ENCODE assay signal across 24 cellular contexts in genomic region chrX:155534800-155535199, GRCh38.
A peak's percentile ranks its signal among the peaks of the same experiment; 100 is the strongest.
DNase-seq lines count a peak whose midpoint lies in the region; ATAC-seq, FAIRE-seq and TF ChIP-seq lines count a peak whose summit lies in the region.
"Had no signal": no experiment of that assay in that cellular context is flagged by ENCODE, and none has a peak within 500 bp of the region (broad histone marks: within the 10 kb centered on the region; RNA-seq: fewer than 3 reads in every experiment).

No MANE protein-coding gene starts in this region.

- ATAC-seq in K562 (peak; percentile 67; the same call in 2 of the 3 replicates), T-helper 17 cell (no peak)
- ATAC-seq: activated CD4-positive, CD25-positive, alpha-beta regulatory T cell treated with anti-CD3 and anti-CD28 coated beads, Interleukin-2, amount 50 U/mL, for 24 hours; activated T-cell treated with anti-CD3 and anti-CD28 coated beads, Interleukin-2, amount 50 U/mL, for 4 hours; psoas muscle; stimulated activated effector memory CD8-positive, alpha-beta T cell treated with anti-CD3 and anti-CD28 coated beads, Interleukin-12 subunit alpha, Interleukin-12 subunit beta, amount 100 ng/mL, for 72 hours had no signal

- no peak overlapping the region for H3K9ac ChIP-seq in K562 (ENCODE audit: insufficient read depth in 1 of 2, low read depth in 2 of 2, low read length in 2 of 2)

- peak in 1 of 2 experiments; percentile 61; a peak in 2 of 4 replicates for TF ChIP-seq RAD21 in K562 (CRISPR knock-in tag; conservative IDR thresholded peaks at IDR 0.05 in 1 of 2, IDR thresholded peaks at IDR 0.05 in 1 of 2)

- no peak overlapping the region for H2AFZ ChIP-seq in K562 (ENCODE audit: low read depth, low read length)

- CTCF ChIA-PET in K562 (lab: Yijun Ruan, JAX; ENCODE audit: low intra/inter-chr PET ratio), result no interaction called here

- peaks cover 8% of the 10 kb centered on the region for H3K36me3 Mint-ChIP-seq in T-helper 17 cell (ENCODE audit: low read depth)
- H3K36me3 Mint-ChIP-seq: stimulated activated effector memory CD8-positive, alpha-beta T cell treated with anti-CD3 and anti-CD28 coated beads, Interleukin-12 subunit alpha, Interleukin-12 subunit beta, amount 100 ng/mL, for 72 hours had no signal

- intact Hi-C loops in K562 (cut with micrococcal nuclease) (loop anchor here (2.0 kb wide), 1 partner anchor 286 kb away; no protein-coding TSS in a partner anchor), testis (cut with DNase I; ENCODE audit: low total_unique reads) (no loop called here)

- no peak overlapping the region for H3K4me2 ChIP-seq in K562 (ENCODE audit: insufficient read depth, low read length)

- DNase-seq in ELF-1 (ENCODE audit: low read depth, low spot score) (peak; percentile 1), HT-29 (ENCODE audit: low spot score) (peak; percentile 31), OCI-M1 (lab: John Stamatoyannopoulos, UW) (peak; percentile 22), K562 (ENCODE audit: extremely low read depth in 1 of 4, low spot score in 3 of 4) (peak in 1 of 4 experiments; percentile 18), T-helper 17 cell (no peak), testis (no peak)
- no peak for DNase-seq in activated CD4-positive, alpha-beta T cell treated with anti-CD3 and anti-CD28 coated beads, Interleukin-2, amount 50 U/mL, for 4 hours
- DNase-seq: activated CD8-positive, alpha-beta memory T cell treated with anti-CD3 and anti-CD28 coated beads for 24 hours; activated naive CD4-positive, alpha-beta T cell treated with anti-CD3 and anti-CD28 coated beads, Interleukin-2, amount 10 ng/mL, durations not matched to agents 7 days and 5 days; activated T-cell treated with anti-CD3 and anti-CD28 coated beads, Interleukin-2, amount 50 U/mL, for 4 hours; amygdala; GDM1; glutamatergic neuron; HFFc6; NCI-H1436 treated with DMSO at 0.1 percent for 48 hours; NCI-H2171 treated with DMSO at 0.1 percent for 48 hours; NCI-H526 treated with DMSO at 0.1 percent for 48 hours; psoas muscle; stimulated activated CD4-positive, alpha-beta T cell treated with anti-CD3 and anti-CD28 coated beads, Interleukin-1b, Interleukin-23, amount 100 ng/mL, for 48 hours had no signal

- no peak for TF ChIP-seq EP300 in K562 (IDR thresholded peaks at IDR 0.05; ENCODE audit: low read length)

- no peaks in the 10 kb centered on the region for H4K20me1 ChIP-seq in K562 (replicated peaks; ENCODE audit: control insufficient read depth, insufficient read depth, low read length)

- no peak overlapping the region for H3K4me3 Mint-ChIP-seq in T-helper 17 cell
- H3K4me3 Mint-ChIP-seq: activated naive CD4-positive, alpha-beta T cell treated with anti-CD3 and anti-CD28 coated beads, Interleukin-2, amount 10 ng/mL, durations not matched to agents 7 days and 5 days; activated T-cell treated with anti-CD3 and anti-CD28 coated beads, Interleukin-2, amount 50 U/mL, for 4 hours; CD4-positive, CD25-positive, alpha-beta regulatory T cell; dendritic cell treated with granulocyte-macrophage colony-stimulating factor and Interleukin-4, amounts not matched to agents 40 ng/mL and 50 ng/mL, for 4 days; HFFc6; memory B cell; stimulated activated effector memory CD8-positive, alpha-beta T cell treated with anti-CD3 and anti-CD28 coated beads, Interleukin-12 subunit alpha, Interleukin-12 subunit beta, amount 100 ng/mL, for 72 hours had no signal

- no TSS peak for BruUV-seq in K562 (replicated peaks; lab: Mats Ljungman, UMichigan)

- peak in 2 of 3 experiments; percentile 55 to 80; a peak in 4 of 6 replicates for TF ChIP-seq CTCF in K562 (IDR thresholded peaks at IDR 0.05 in 2 of 3, conservative IDR thresholded peaks at IDR 0.05 in 1 of 3; ENCODE audit: insufficient read depth in 2 of 3, low read depth in 1 of 3, low read length in 3 of 3)
- no peak for TF ChIP-seq CTCF in testis (IDR thresholded peaks at IDR 0.05)

- H3K4me3 ChIP-seq in K562 (no peak overlapping the region), testis (no peak overlapping the region)
- H3K4me3 ChIP-seq: psoas muscle had no signal

- FAIRE-seq in K562 (lab: Jason Lieb, UNC), result no peak

- H3K4me1 ChIP-seq in K562 (replicated peaks in 1 of 2; ENCODE audit: control insufficient read depth in 2 of 2, insufficient read depth in 2 of 2, low read length in 2 of 2) (no peaks in the 10 kb centered on the region; a peak in 2 of 5 replicates), testis (no peaks in the 10 kb centered on the region)
- H3K4me1 ChIP-seq: psoas muscle had no signal

- in situ Hi-C loops in K562 (cut with MboI), result no loop called here

- no peaks in the 10 kb centered on the region for H3K27me3 ChIP-seq in K562 (ENCODE audit: control insufficient read depth in 2 of 2, insufficient read depth in 2 of 2, low read length in 2 of 2)
- H3K27me3 ChIP-seq in testis, result no peaks in the 10 kb centered on the region

- no peak overlapping the region for H3K27ac Mint-ChIP-seq in T-helper 17 cell
- H3K27ac Mint-ChIP-seq: activated naive CD4-positive, alpha-beta T cell treated with anti-CD3 and anti-CD28 coated beads, Interleukin-2, amount 10 ng/mL, durations not matched to agents 7 days and 5 days; dendritic cell treated with granulocyte-macrophage colony-stimulating factor and Interleukin-4, amounts not matched to agents 40 ng/mL and 50 ng/mL, for 4 days; HFFc6; stimulated activated effector memory CD8-positive, alpha-beta T cell treated with anti-CD3 and anti-CD28 coated beads, Interleukin-12 subunit alpha, Interleukin-12 subunit beta, amount 100 ng/mL, for 72 hours had no signal

- H3K27me3 Mint-ChIP-seq in T-helper 17 cell, result no peaks in the 10 kb centered on the region
- H3K27me3 Mint-ChIP-seq: activated naive CD4-positive, alpha-beta T cell treated with anti-CD3 and anti-CD28 coated beads, Interleukin-2, amount 10 ng/mL, durations not matched to agents 7 days and 5 days; CD4-positive, CD25-positive, alpha-beta regulatory T cell; dendritic cell treated with granulocyte-macrophage colony-stimulating factor and Interleukin-4, amounts not matched to agents 40 ng/mL and 50 ng/mL, for 4 days; memory B cell had no signal

- H3K9me1 ChIP-seq in K562 (ENCODE audit: control insufficient read depth, insufficient read depth, low read length), result no peaks in the 10 kb centered on the region

- H3K79me2 ChIP-seq in K562 (ENCODE audit: control insufficient read depth, insufficient read depth, low read length), result no peaks in the 10 kb centered on the region

- H3K4me1 Mint-ChIP-seq in T-helper 17 cell, result no peaks in the 10 kb centered on the region
- H3K4me1 Mint-ChIP-seq: activated naive CD4-positive, alpha-beta T cell treated with anti-CD3 and anti-CD28 coated beads, Interleukin-2, amount 10 ng/mL, durations not matched to agents 7 days and 5 days; stimulated activated effector memory CD8-positive, alpha-beta T cell treated with anti-CD3 and anti-CD28 coated beads, Interleukin-12 subunit alpha, Interleukin-12 subunit beta, amount 100 ng/mL, for 72 hours had no signal

- H3K27ac ChIP-seq in K562 (ENCODE audit: extremely low read depth, low read depth, low read length) (no peak overlapping the region), testis (no peak overlapping the region)
- H3K27ac ChIP-seq: psoas muscle had no signal

- TF ChIP-seq POLR2A in K562 (conservative IDR thresholded peaks at IDR 0.05) (no peak), testis (IDR thresholded peaks at IDR 0.05) (no peak)

- no peaks in the 10 kb centered on the region for H3K9me3 ChIP-seq in K562 (replicated peaks; ENCODE audit: control insufficient read depth, insufficient read depth, low read depth, low read length)
- no peaks in the 10 kb centered on the region for H3K9me3 ChIP-seq in T-helper 17 cell (ENCODE audit: control insufficient read depth, low read length, poor library complexity, severe bottlenecking)
- H3K9me3 ChIP-seq in testis, result no peaks in the 10 kb centered on the region
- H3K9me3 ChIP-seq: psoas muscle had no signal

- POLR2A ChIA-PET in K562 (lab: Yijun Ruan, JAX), result no interaction called here

- H3K36me3 ChIP-seq in K562 (ENCODE audit: control insufficient read depth, insufficient read depth, low read length) (no peaks in the 10 kb centered on the region), testis (ENCODE audit: low read depth, missing control alignments) (no peaks in the 10 kb centered on the region)

TF ChIP-seq in K562, 482 proteins besides CTCF, POLR2A, EP300 and RAD21 (continues in another document):
- TF ChIP-seq, protein P1, sequence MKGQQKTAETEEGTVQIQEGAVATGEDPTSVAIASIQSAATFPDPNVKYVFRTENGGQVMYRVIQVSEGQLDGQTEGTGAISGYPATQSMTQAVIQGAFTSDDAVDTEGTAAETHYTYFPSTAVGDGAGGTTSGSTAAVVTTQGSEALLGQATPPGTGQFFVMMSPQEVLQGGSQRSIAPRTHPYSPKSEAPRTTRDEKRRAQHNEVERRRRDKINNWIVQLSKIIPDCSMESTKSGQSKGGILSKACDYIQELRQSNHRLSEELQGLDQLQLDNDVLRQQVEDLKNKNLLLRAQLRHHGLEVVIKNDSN (CRISPR knock-in tag; IDR thresholded peaks at IDR 0.05), result no peak
- TF ChIP-seq DDX20 (tag; IDR thresholded peaks at IDR 0.05; ENCODE audit: low read depth), result no peak
- TF ChIP-seq PRMT5 (CRISPR knock-in tag; IDR thresholded peaks at IDR 0.05), result no peak

Comparison
In these comparisons a context has a peak if more than half of its experiments do, and no peak if none do; other contexts are left out.
1. DNase-seq: peak in ELF-1 (single experiment), HT-29 (single experiment) and OCI-M1 (single experiment); none in T-helper 17 cell (0 of 3), testis (single experiment) and activated CD4-positive, alpha-beta T cell treated with anti-CD3 and anti-CD28 coated beads, Interleukin-2, amount 50 U/mL, for 4 hours (0 of 2).
2. CTCF ChIP-seq: peak in K562 (2 of 3); none in testis (0 of 3).